ENCODE assay signal across 1 cellular context in genomic region chr1:92329356-92330129, GRCh38.
TF ChIP-seq lines count a peak whose summit lies in the region.

No MANE protein-coding gene starts in this region.

TF ChIP-seq in HCT116, 20 proteins besides CTCF, POLR2A, EP300 and RAD21:
- TF ChIP-seq SRF (IDR thresholded peaks at IDR 0.05; ENCODE audit: low read depth) (peak; percentile 63; the same call in 1 of the 2 replicates), SP1 (IDR thresholded peaks at IDR 0.05; ENCODE audit: low read depth) (no peak), EZH2 (IDR thresholded peaks at IDR 0.05) (no peak)
